ENCODE assay signal across 8 cellular contexts in genomic region chr1:99180343-99180808, GRCh38.
DNase-seq lines count a peak whose midpoint lies in the region; ATAC-seq lines count a peak whose summit lies in the region.

No MANE protein-coding gene starts in this region.

- H3K4me1 ChIP-seq in effector memory CD4-positive, alpha-beta T cell (ENCODE audit: control insufficient read depth, insufficient read depth, low read length, poor library complexity, severe bottlenecking) = no peaks in the 10 kb centered on the region
- H3K4me1 ChIP-seq in mesendoderm (ENCODE audit: control insufficient read depth, low read depth, low read length) = no peaks in the 10 kb centered on the region

- no peak overlapping the region for H2BK15ac ChIP-seq in mesendoderm (replicated peaks; ENCODE audit: low read depth)

- no peak overlapping the region for H4K8ac ChIP-seq in mesendoderm (ENCODE audit: low read depth, low read length)

- ATAC-seq in GM19463 (IDR thresholded peaks at IDR 0.05; ENCODE audit: unreplicated experiment) = peak; percentile 98
- ATAC-seq in HG03558 (IDR thresholded peaks at IDR 0.05; ENCODE audit: extremely low read depth, unreplicated experiment) = peak; percentile 96

- no peak overlapping the region for H3K56ac ChIP-seq in mesendoderm (ENCODE audit: low read length)

- no peaks in the 10 kb centered on the region for H3K36me3 ChIP-seq in effector memory CD4-positive, alpha-beta T cell (ENCODE audit: control insufficient read depth, insufficient read depth, low read length)
- no peaks in the 10 kb centered on the region for H3K36me3 ChIP-seq in mesendoderm (ENCODE audit: control insufficient read depth, insufficient read depth, low read length)

- H4K5ac ChIP-seq in mesendoderm (ENCODE audit: low read length) = no peak overlapping the region

- H3K79me2 ChIP-seq in mesendoderm (ENCODE audit: control insufficient read depth, insufficient read depth, low read length) = no peaks in the 10 kb centered on the region

- no peak overlapping the region for H3K9ac ChIP-seq in mesendoderm (ENCODE audit: low read length)

- H2AK5ac ChIP-seq in mesendoderm (ENCODE audit: low read length) = no peak overlapping the region

- H3K79me1 ChIP-seq in mesendoderm (ENCODE audit: low read length) = no peaks in the 10 kb centered on the region

- no peak overlapping the region for H3K4me3 ChIP-seq in effector memory CD4-positive, alpha-beta T cell (ENCODE audit: insufficient read depth, low read depth, low read length, poor library complexity, severe bottlenecking)
- no peak overlapping the region for H3K4me3 ChIP-seq in mesendoderm (ENCODE audit: low read length)

- H3K27me3 ChIP-seq in effector memory CD4-positive, alpha-beta T cell (replicated peaks; ENCODE audit: control insufficient read depth, insufficient read depth, low read length, poor library complexity, severe bottlenecking) = no peaks in the 10 kb centered on the region
- H3K27me3 ChIP-seq in mesendoderm (ENCODE audit: insufficient read depth, low read length, poor library complexity) = no peaks in the 10 kb centered on the region

- no peak overlapping the region for H3K18ac ChIP-seq in mesendoderm (ENCODE audit: low read length)

- no peak overlapping the region for H3K27ac ChIP-seq in effector memory CD4-positive, alpha-beta T cell (ENCODE audit: insufficient read depth, low read length, poor library complexity, severe bottlenecking)
- H3K27ac ChIP-seq in mesendoderm (ENCODE audit: low read depth, low read length) = no peak overlapping the region

- no peak overlapping the region for H2BK5ac ChIP-seq in mesendoderm (ENCODE audit: low read length)

- no CpG with 5 or more reads among the region's 3 CpGs for WGBS in mesendoderm (ENCODE audit: extremely low coverage, insufficient coverage, low lambda C conversion rate)

- H2BK120ac ChIP-seq in mesendoderm (ENCODE audit: low read depth, low read length) = no peak overlapping the region

- no peak overlapping the region for H3K4me2 ChIP-seq in mesendoderm (ENCODE audit: low read length)

- DNase-seq in COLO829 (ENCODE audit: low spot score) (peak; percentile 45), NCI-H526 (lab: John Stamatoyannopoulos, UW) (peak; percentile 71 to 88), mesendoderm (peak; percentile 89)
- DNase-seq in activated CD4-positive, alpha-beta T cell treated with anti-CD3 and anti-CD28 coated beads, Interleukin-2, amount 50 U/mL, for 4 hours = peak; percentile 45 to 46
- DNase-seq in effector memory CD4-positive, alpha-beta T cell = peak in 2 of 3 donors; percentile 6 to 25
- peak; percentile 5 to 33 for DNase-seq in stimulated activated CD8-positive, alpha-beta memory T cell treated with anti-CD3 and anti-CD28 coated beads, Interleukin-4, amount 100 ng/mL, for 1 hour (ENCODE audit: low read depth in 2 of 2, low spot score in 1 of 2)

- no peak overlapping the region for H3K23ac ChIP-seq in mesendoderm (ENCODE audit: low read length)

- H3K4ac ChIP-seq in mesendoderm (ENCODE audit: low read depth, low read length) = no peak overlapping the region

- H3K9me3 ChIP-seq in effector memory CD4-positive, alpha-beta T cell (ENCODE audit: control insufficient read depth, low read length) = no peaks in the 10 kb centered on the region

Comparison
In these comparisons a context has a peak if more than half of its experiments do, and no peak if none do; other contexts are left out.
1. DNase-seq: peak in every context shown above with its lines; median percentile 89 in mesendoderm; 80 in NCI-H526; 46 in activated CD4-positive, alpha-beta T cell treated with anti-CD3 and anti-CD28 coated beads, Interleukin-2, amount 50 U/mL, for 4 hours; 45 in COLO829; 19 in stimulated activated CD8-positive, alpha-beta memory T cell treated with anti-CD3 and anti-CD28 coated beads, Interleukin-4, amount 100 ng/mL, for 1 hour; 16 in effector memory CD4-positive, alpha-beta T cell.